In the genomic region with DNA sequence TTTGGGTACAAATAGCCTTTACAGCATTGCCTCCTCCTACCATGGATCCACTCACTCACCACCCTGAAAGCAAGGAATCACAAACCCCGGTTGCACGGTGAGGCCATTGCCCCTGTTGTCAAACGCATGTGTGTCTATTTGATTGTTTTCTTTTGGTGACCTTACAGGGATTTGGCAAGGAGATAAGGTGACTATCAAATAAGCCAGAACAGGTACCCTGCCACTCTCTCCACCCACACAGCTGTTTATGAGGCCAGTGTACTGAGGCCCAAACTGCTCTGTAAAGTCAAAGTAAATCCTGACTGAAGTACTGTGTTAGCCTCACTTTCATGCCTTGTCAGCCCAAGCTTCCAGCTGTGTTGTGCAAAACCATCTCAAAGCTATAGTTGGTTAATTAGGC, we compare ENCODE assay signal across 24 cellular contexts.
"Had no signal": no experiment of that assay in that cellular context is flagged by ENCODE, and none has a peak within 500 bp of the region (broad histone marks: within the 10 kb centered on the region; RNA-seq: fewer than 3 reads in every experiment).

No MANE protein-coding gene starts in this region.

- H3K36me3 ChIP-seq: neural progenitor cell, ovary, spleen, stomach, thoracic aorta, thyroid gland, tibial nerve, upper lobe of left lung, vagina had no signal

- DNase-seq: natural killer cell; occipital lobe; ovary; psoas muscle; right cardiac atrium; spleen; stimulated activated CD4-positive, alpha-beta T cell treated with anti-CD3 and anti-CD28 coated beads, Interleukin-12 subunit alpha, Interleukin-12 subunit beta, amount 100 ng/mL, for 4 hours; stimulated activated CD4-positive, alpha-beta T cell treated with anti-CD3 and anti-CD28 coated beads, Interleukin-1b, Interleukin-23, amount 100 ng/mL, for 48 hours; stimulated activated CD4-positive, alpha-beta T cell treated with anti-CD3 and anti-CD28 coated beads, Interleukin-4, amount 100 ng/mL, for 1 hour; stimulated activated CD4-positive, alpha-beta T cell treated with anti-CD3 and anti-CD28 coated beads, Interleukin-4, amount 100 ng/mL, for 4 hours; stimulated activated CD8-positive, alpha-beta memory T cell treated with anti-CD3 and anti-CD28 coated beads, Interleukin-4, amount 100 ng/mL, for 48 hours; stimulated activated naive B cell treated with anti-CD40 and anti-IgM and Interleukin-4, amounts not matched to agents 10 μg/mL and 1 μg/mL and 100 μg/mL, for 72 hours; stimulated activated naive CD4-positive, alpha-beta T cell treated with Interleukin-2 at 50 U/mL for 16 hours; stomach; thyroid gland; trophoblast cell; upper lobe of left lung had no signal

- H3K27ac ChIP-seq: neural progenitor cell, ovary, parathyroid adenoma, psoas muscle, skin epidermis, spleen, stomach, thoracic aorta, thyroid gland, tibial nerve, upper lobe of left lung, vagina had no signal

- H3K9me3 ChIP-seq: ovary, psoas muscle, stomach, thyroid gland, upper lobe of left lung, vagina had no signal

- H3K27me3 ChIP-seq: neural progenitor cell, ovary, stomach, thyroid gland, tibial nerve, upper lobe of left lung, vagina had no signal

- H3K4me3 ChIP-seq: neural progenitor cell, ovary, psoas muscle, skin epidermis, smooth muscle cell, spleen, stomach, thoracic aorta, thyroid gland, tibial nerve, upper lobe of left lung, vagina had no signal
